In genomic region chr13:26482451-26483197, GRCh38 we compare ENCODE assay signal across 8 cellular contexts.
DNase-seq lines count a peak whose midpoint lies in the region; ATAC-seq and TF ChIP-seq lines count a peak whose summit lies in the region.

No MANE protein-coding gene starts in this region.

- H3K27me3 ChIP-seq in stomach = no peaks in the 10 kb centered on the region

- peak overlapping the region; percentile 42 for H3K27ac Mint-ChIP-seq in endothelial cell (ENCODE audit: unreplicated experiment)

- peak overlapping the region in 2 of 4 donors; percentile 5 to 24 for H3K4me3 ChIP-seq in stomach

- no peak overlapping the region for H3K4me3 Mint-ChIP-seq in endothelial cell (ENCODE audit: unreplicated experiment)

- H3K27me3 Mint-ChIP-seq in endothelial cell (ENCODE audit: unreplicated experiment) = peaks cover 2% of the 10 kb centered on the region

- intact Hi-C loops in stomach (cut with DNase I; ENCODE audit: low total_unique reads) = no loop called here

- H3K36me3 Mint-ChIP-seq in endothelial cell (ENCODE audit: low read depth, unreplicated experiment) = no peaks in the 10 kb centered on the region

- peak; percentile 66 for DNase-seq in ACHN
- DNase-seq in GM13977 (ENCODE audit: low spot score) = peak; percentile 82
- DNase-seq in NOMO-1 treated with dmso at 0.1 percent for 144 hours (lab: John Stamatoyannopoulos, UW; ENCODE audit: unreplicated experiment) = peak; percentile 29
- DNase-seq in activated CD8-positive, alpha-beta memory T cell treated with anti-CD3 and anti-CD28 coated beads for 48 hours (ENCODE audit: low read depth in 2 of 3, low spot score in 2 of 3) = peak in 2 of 3 experiments; percentile 27 to 29
- DNase-seq in endothelial cell (ENCODE audit: low spot score) = peak; percentile 71
- peak; percentile 76 for DNase-seq in myocyte (ENCODE audit: low read depth)
- peak; percentile 71 for DNase-seq in stomach

- no peak overlapping the region for H3K27ac ChIP-seq in stomach

- in situ Hi-C loops in ACHN (cut with HindIII; ENCODE audit: low pct_ligation_motif_present, low pct_unique_long_range_greater_than_20kb, low sequenced_read_pairs) (no loop called here), GM13977 (cut with MboI; ENCODE audit: low pct_unique_long_range_greater_than_20kb, low sequenced_read_pairs, unreplicated experiment) (no loop called here)

- peaks cover 0 to 4% (median 0%) of the 10 kb centered on the region in 4 donors for H3K4me1 ChIP-seq in stomach

- no peaks in the 10 kb centered on the region for H3K36me3 ChIP-seq in stomach

- TF ChIP-seq EP300 in stomach (IDR thresholded peaks at IDR 0.05) = no peak

- H3K9me3 Mint-ChIP-seq in endothelial cell (ENCODE audit: unreplicated experiment) = no peaks in the 10 kb centered on the region

- 9 to 20% (median 15%) methylated on average over 3 of the region's 3 CpGs for WGBS in stomach, 5 donors

- TF ChIP-seq POLR2A in stomach (IDR thresholded peaks at IDR 0.05) = no peak

- peak; percentile 71 for ATAC-seq in HG03432 (IDR thresholded peaks at IDR 0.05; ENCODE audit: unreplicated experiment)

- no peaks in the 10 kb centered on the region for H3K9me3 ChIP-seq in stomach

- peaks cover 4% of the 10 kb centered on the region for H3K4me1 Mint-ChIP-seq in endothelial cell (ENCODE audit: unreplicated experiment)

- TF ChIP-seq CTCF in GM13977 (IDR thresholded peaks at IDR 0.05; ENCODE audit: extremely low read depth, insufficient read depth, missing control alignments) (peak; percentile 76), endothelial cell (IDR thresholded peaks at IDR 0.05; ENCODE audit: unreplicated experiment) (peak; percentile 93), stomach (IDR thresholded peaks at IDR 0.05) (peak in 5 of 7 experiments; percentile 70 to 91 (median 86))

Comparison
In these comparisons a context has a peak if more than half of its experiments do, and no peak if none do; other contexts are left out.
1. DNase-seq: peak in every context shown above with its lines; median percentile 82 in GM13977; 76 in myocyte; 71 in endothelial cell; 71 in stomach; 66 in ACHN; 29 in NOMO-1 treated with dmso at 0.1 percent for 144 hours; 28 in activated CD8-positive, alpha-beta memory T cell treated with anti-CD3 and anti-CD28 coated beads for 48 hours.